ENCODE assay signal across 8 cellular contexts in the genomic region with DNA sequence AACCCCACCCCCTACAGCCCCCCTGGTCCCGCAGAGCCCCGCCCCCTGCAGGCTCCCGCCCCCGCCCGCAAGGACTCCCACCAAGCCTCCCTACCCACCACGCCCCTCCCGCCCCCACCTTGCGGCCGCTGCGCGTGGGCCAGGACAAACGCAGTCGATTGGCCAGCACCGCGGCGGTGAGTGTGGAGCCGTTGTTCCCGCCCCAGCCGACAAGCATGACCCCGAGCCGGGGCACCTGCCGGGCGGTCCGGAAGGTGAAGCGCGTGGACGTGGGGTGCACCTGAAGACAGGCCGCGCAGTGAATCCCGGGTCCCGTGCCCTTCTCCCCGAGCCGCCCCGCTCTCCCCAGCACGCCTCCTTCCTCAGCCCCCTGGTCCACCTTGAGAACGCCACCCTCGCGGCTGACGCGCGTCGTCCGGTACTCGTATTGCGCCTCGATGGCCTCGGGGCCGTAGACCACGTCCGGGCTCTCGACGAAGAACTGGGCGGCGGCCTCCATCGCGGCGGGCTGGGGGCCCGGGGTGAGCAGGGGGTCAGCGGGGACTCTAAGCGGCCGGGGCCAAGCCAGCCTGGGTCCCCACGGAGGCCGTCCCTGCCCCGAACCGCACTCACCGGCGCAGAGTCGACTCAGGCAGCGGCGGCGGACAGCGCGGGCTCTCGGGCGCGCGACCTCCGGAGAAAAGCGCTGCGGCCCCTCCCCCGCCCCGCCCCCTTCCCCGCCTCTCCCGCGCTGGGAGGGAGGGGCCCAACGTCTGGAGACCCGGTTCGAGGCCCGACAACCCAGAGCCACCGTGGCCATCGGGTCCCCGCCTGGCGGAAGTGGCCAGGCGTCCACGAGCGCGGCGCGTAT. TPM values are rescaled to one million over a fixed set of nuclear protein-coding genes. Genes with fewer than 3 reads are reported as not detected.
DNase-seq lines count a peak whose midpoint lies in the region; ATAC-seq lines count a peak whose summit lies in the region.

TSS of gene ISYNA1 (minus strand) at position 653 of the 850 bp plus-strand sequence. CDS start at position 499, 154 bp downstream.

- H3K4ac ChIP-seq in neuronal stem cell (ENCODE audit: low read length) = peak within 1 kb of the TSS; percentile 98

- peak; percentile 59 for DNase-seq in NCI-H1436 (lab: John Stamatoyannopoulos, UW)
- DNase-seq in NCI-H1436 treated with DMSO at 0.1 percent for 48 hours (lab: John Stamatoyannopoulos, UW) = no peak
- DNase-seq in NCI-H82 treated with DMSO at 0.1 percent for 48 hours (lab: John Stamatoyannopoulos, UW; ENCODE audit: unreplicated experiment) = peak; percentile 19
- DNase-seq in activated gamma-delta T cell treated with Interleukin-2 at 50 U/mL for 16 hours = peak; percentile 54
- DNase-seq in foreskin melanocyte = peak; percentile 24
- DNase-seq in neuronal stem cell (ENCODE audit: low spot score) = peak; percentile 69
- peak; percentile 79 to 87 for DNase-seq in aorta
- DNase-seq in NCI-H1694 treated with DMSO at 0.1 percent for 48 hours (lab: John Stamatoyannopoulos, UW) = no peak

- peak within 1 kb of the TSS; percentile 93 for H3K23ac ChIP-seq in neuronal stem cell (ENCODE audit: low read depth, low read length, poor library complexity)

- peaks cover 14% of the 10 kb centered on the region for H3K79me1 ChIP-seq in neuronal stem cell (ENCODE audit: low read depth, low read length)

- H3K27me3 ChIP-seq in neuronal stem cell (ENCODE audit: control insufficient read depth in 3 of 3, insufficient read depth in 3 of 3, low read depth in 1 of 3, low read length in 3 of 3) (no peaks in the 10 kb centered on the region), aorta (ENCODE audit: control insufficient read depth in 1 of 2, insufficient read depth in 2 of 2, low read length in 1 of 2) (no peaks in the 10 kb centered on the region)

- ATAC-seq in aorta (ENCODE audit: low FRiP score) = peak; percentile 57

- H2BK120ac ChIP-seq in neuronal stem cell (ENCODE audit: low read depth, low read length) = peak within 1 kb of the TSS; percentile 91

- peak within 1 kb of the TSS; percentile 82 for H3K14ac ChIP-seq in neuronal stem cell (ENCODE audit: low read length)

- intact Hi-C loops in aorta (cut with DNase I) = no loop called here

- H3K4me3 ChIP-seq in neuronal stem cell (ENCODE audit: low read length in 2 of 2) (peak within 1 kb of the TSS; percentile 99), aorta (ENCODE audit: low read length in 2 of 2) (peak within 1 kb of the TSS; percentile 27 to 50)

- peak within 1 kb of the TSS; percentile 81 for H4K91ac ChIP-seq in neuronal stem cell (ENCODE audit: low read depth, low read length, poor library complexity)

- H3K27ac ChIP-seq in neuronal stem cell (replicated peaks; ENCODE audit: low read length) (peak within 1 kb of the TSS; percentile 91), aorta (ENCODE audit: low read depth in 1 of 2, low read length in 2 of 2) (peak within 1 kb of the TSS; percentile 6 to 62)

- H3K4me2 ChIP-seq in neuronal stem cell (ENCODE audit: insufficient read depth, low read length, poor library complexity, severe bottlenecking) = peak within 1 kb of the TSS; percentile 83

- H2BK12ac ChIP-seq in neuronal stem cell (ENCODE audit: low read length) = peak within 1 kb of the TSS; percentile 91

- WGBS in neuronal stem cell (ENCODE audit: extremely low coverage in 2 of 2, insufficient read length in 2 of 2, insufficient replicate concordance in 1 of 2), 2 donors = no CpG with 5 or more reads among the region's 99 CpGs
- 1% methylated on average over 80 to 99 of the region's 99 CpGs for WGBS in aorta, 2 donors

- H2BK15ac ChIP-seq in neuronal stem cell (ENCODE audit: low read length) = peak within 1 kb of the TSS; percentile 100

- peak within 1 kb of the TSS; percentile 99 for H3K9ac ChIP-seq in neuronal stem cell (ENCODE audit: low read depth, low read length, poor library complexity)

- H2AK5ac ChIP-seq in neuronal stem cell (ENCODE audit: low read depth, low read length) = peak within 1 kb of the TSS; percentile 98

- peak within 1 kb of the TSS; percentile 87 for H2AFZ ChIP-seq in neuronal stem cell (ENCODE audit: low read length)

- H4K8ac ChIP-seq in neuronal stem cell (ENCODE audit: low read depth, low read length) = no peak within 1 kb of the TSS

- H3K36me3 ChIP-seq in neuronal stem cell (replicated peaks in 1 of 2; ENCODE audit: control insufficient read depth in 2 of 2, insufficient read depth in 2 of 2, low read length in 2 of 2) (peaks cover 19 to 35% of the 10 kb centered on the region in 2 donors), aorta (ENCODE audit: control insufficient read depth in 1 of 2, insufficient read depth in 2 of 2, low read length in 1 of 2) (no peaks in the 10 kb centered on the region)

- H3K4me1 ChIP-seq in neuronal stem cell (ENCODE audit: control insufficient read depth in 2 of 2, insufficient read depth in 1 of 2, low read depth in 1 of 2, low read length in 2 of 2) = peaks cover 37 to 46% of the 10 kb centered on the region in 2 donors
- H3K4me1 ChIP-seq in aorta (ENCODE audit: control insufficient read depth in 1 of 2, insufficient read depth in 2 of 2, low read length in 2 of 2) = no peaks in the 10 kb centered on the region

- H3K9me3 ChIP-seq in neuronal stem cell (replicated peaks in 1 of 2; ENCODE audit: control insufficient read depth in 2 of 2, insufficient read depth in 1 of 2, low read depth in 1 of 2, low read length in 2 of 2) (peaks cover 0 to 4% of the 10 kb centered on the region in 2 donors), aorta (ENCODE audit: control insufficient read depth, low read length) (no peaks in the 10 kb centered on the region)

- peak within 1 kb of the TSS; percentile 100 for H2BK5ac ChIP-seq in neuronal stem cell (ENCODE audit: low read length)

- peak within 1 kb of the TSS; percentile 100 for H3K18ac ChIP-seq in neuronal stem cell (ENCODE audit: low read length)

RNA-seq across cellular contexts. Expression of gene ISYNA1, which starts in this region (rescaled TPM):
- polyA plus RNA-seq in neuronal stem cell (2013, experiment 1 of 2) = 318 TPM
- 304 TPM for polyA plus RNA-seq in neuronal stem cell (2013, experiment 2 of 2)
- 10 to 100 TPM; 42.1 to 86.5 TPM for total RNA-seq in aorta
- polyA plus RNA-seq in aorta = 100 to 1,000 TPM in 1 of 2 donors, 10 to 100 TPM in 1; 56.0 to 535 TPM

Comparison
In these comparisons a context has a peak if more than half of its experiments do, and no peak if none do; other contexts are left out.
1. DNase-seq: peak in NCI-H1436 (single experiment), NCI-H82 treated with DMSO at 0.1 percent for 48 hours (single experiment), activated gamma-delta T cell treated with Interleukin-2 at 50 U/mL for 16 hours (single experiment), foreskin melanocyte (single experiment), neuronal stem cell (single experiment) and aorta (2 of 2); none in NCI-H1436 treated with DMSO at 0.1 percent for 48 hours (single experiment) and NCI-H1694 treated with DMSO at 0.1 percent for 48 hours (single experiment).